Comparison of ENCODE assay signal across 1 cellular context in genomic region chr2:20120569-20121416, GRCh38.
TF ChIP-seq lines count a peak whose summit lies in the region.

No MANE protein-coding gene starts in this region.

TF ChIP-seq in SK-N-SH, 30 proteins besides CTCF, POLR2A, EP300 and RAD21 (continued from another document):
- no peak for TF ChIP-seq ZBTB33 (IDR thresholded peaks at IDR 0.05; ENCODE audit: borderline replicate concordance, low read depth)
TF ChIP-seq in SK-N-SH: peak in this region for 0.
